Comparison of ENCODE assay signal across 1 cellular context in the genomic region with DNA sequence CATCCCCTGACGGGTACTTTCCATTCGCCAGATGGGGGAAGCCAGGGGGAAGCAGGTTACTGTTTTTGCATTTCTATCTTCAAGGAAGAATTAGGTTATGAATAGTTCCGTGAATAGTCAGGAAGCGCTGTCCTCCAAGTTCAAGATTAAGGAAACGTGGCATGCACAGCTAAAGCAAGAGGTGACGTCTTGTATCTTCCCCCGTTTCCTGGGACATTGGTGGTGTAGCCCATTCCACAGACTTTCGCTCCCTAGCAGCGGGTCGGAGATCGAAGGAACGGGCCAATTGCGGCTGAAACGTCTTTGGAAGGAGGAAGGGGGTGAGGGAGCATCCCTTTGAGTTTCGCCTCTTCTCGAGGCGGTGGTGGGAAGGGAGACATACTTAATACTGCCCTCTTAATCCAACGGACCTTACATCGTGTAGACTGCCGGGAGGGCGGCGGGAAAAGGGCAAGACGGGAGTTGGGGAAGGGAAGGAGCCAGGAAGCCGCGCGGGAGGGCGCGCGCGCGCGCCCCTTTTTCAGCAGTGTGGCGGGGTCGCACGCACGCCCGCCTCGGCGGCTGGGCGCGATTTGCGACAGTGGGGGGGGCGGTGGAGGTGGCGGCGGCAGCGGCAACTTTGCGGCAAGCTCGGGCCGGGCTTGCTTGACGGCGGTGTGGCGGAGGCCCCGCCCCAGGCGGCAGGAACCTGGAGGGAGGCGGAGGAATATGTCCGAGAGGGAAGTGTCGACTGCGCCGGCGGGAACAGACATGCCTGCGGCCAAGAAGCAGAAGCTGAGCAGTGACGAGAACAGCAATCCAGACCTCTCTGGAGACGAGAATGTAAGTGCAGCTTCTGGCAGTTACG.
TF ChIP-seq lines count a peak whose summit lies in the region.

A gene with protein sequence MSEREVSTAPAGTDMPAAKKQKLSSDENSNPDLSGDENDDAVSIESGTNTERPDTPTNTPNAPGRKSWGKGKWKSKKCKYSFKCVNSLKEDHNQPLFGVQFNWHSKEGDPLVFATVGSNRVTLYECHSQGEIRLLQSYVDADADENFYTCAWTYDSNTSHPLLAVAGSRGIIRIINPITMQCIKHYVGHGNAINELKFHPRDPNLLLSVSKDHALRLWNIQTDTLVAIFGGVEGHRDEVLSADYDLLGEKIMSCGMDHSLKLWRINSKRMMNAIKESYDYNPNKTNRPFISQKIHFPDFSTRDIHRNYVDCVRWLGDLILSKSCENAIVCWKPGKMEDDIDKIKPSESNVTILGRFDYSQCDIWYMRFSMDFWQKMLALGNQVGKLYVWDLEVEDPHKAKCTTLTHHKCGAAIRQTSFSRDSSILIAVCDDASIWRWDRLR (plus strand): TSS at position 232 of the 847 bp plus-strand sequence. CDS start 477 bp downstream, at position 709.

TF ChIP-seq in HepG2, 621 proteins besides CTCF, POLR2A, EP300 and RAD21 (continued from another document and continues in another):
- TF ChIP-seq, protein P1, sequence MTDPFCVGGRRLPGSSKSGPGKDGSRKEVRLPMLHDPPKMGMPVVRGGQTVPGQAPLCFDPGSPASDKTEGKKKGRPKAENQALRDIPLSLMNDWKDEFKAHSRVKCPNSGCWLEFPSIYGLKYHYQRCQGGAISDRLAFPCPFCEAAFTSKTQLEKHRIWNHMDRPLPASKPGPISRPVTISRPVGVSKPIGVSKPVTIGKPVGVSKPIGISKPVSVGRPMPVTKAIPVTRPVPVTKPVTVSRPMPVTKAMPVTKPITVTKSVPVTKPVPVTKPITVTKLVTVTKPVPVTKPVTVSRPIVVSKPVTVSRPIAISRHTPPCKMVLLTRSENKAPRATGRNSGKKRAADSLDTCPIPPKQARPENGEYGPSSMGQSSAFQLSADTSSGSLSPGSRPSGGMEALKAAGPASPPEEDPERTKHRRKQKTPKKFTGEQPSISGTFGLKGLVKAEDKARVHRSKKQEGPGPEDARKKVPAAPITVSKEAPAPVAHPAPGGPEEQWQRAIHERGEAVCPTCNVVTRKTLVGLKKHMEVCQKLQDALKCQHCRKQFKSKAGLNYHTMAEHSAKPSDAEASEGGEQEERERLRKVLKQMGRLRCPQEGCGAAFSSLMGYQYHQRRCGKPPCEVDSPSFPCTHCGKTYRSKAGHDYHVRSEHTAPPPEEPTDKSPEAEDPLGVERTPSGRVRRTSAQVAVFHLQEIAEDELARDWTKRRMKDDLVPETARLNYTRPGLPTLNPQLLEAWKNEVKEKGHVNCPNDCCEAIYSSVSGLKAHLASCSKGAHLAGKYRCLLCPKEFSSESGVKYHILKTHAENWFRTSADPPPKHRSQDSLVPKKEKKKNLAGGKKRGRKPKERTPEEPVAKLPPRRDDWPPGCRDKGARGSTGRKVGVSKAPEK (CRISPR knock-in tag; IDR thresholded peaks at IDR 0.05; ENCODE audit: borderline replicate concordance): peak; percentile 87; the same call in 1 of the 2 replicates
- TF ChIP-seq ZNF670 (CRISPR knock-in tag; IDR thresholded peaks at IDR 0.05; ENCODE audit: borderline replicate concordance) (0 out of 2 replicates have a peak, but pooled peaks have one; percentile 82), ZNF746 (CRISPR knock-in tag; IDR thresholded peaks at IDR 0.05) (no peak), ZZZ3 (CRISPR knock-in tag; IDR thresholded peaks at IDR 0.05; ENCODE audit: borderline replicate concordance) (peak; percentile 23; the same call in 1 of the 2 replicates), ZFP82 (CRISPR knock-in tag; IDR thresholded peaks at IDR 0.05; ENCODE audit: borderline replicate concordance) (no peak; the same call in 1 of the 2 replicates), ZNF782 (CRISPR knock-in tag; IDR thresholded peaks at IDR 0.05; ENCODE audit: borderline replicate concordance) (no peak; the same call in 1 of the 2 replicates), ZFYVE20 (CRISPR knock-in tag; IDR thresholded peaks at IDR 0.05; ENCODE audit: borderline replicate concordance, low read depth) (no peak), SYNCRIP (IDR thresholded peaks at IDR 0.05; ENCODE audit: insufficient read depth, low read depth, low read length) (no peak), ZNF558 (CRISPR knock-in tag; IDR thresholded peaks at IDR 0.05; ENCODE audit: borderline replicate concordance) (peak; percentile 90; the same call in 1 of the 2 replicates), GFI1 (CRISPR knock-in tag; IDR thresholded peaks at IDR 0.05; ENCODE audit: borderline replicate concordance) (peak; percentile 79; the same call in 1 of the 2 replicates), ARHGAP35 (CRISPR knock-in tag; IDR thresholded peaks at IDR 0.05; ENCODE audit: borderline replicate concordance) (peak; percentile 81; the same call in 1 of the 2 replicates), ZNF460 (CRISPR knock-in tag; IDR thresholded peaks at IDR 0.05; ENCODE audit: borderline replicate concordance) (no peak), HMG20B (CRISPR knock-in tag; conservative IDR thresholded peaks at IDR 0.05) (0 out of 2 replicates have a peak, but pooled peaks have one; percentile 15), SOX13 (IDR thresholded peaks at IDR 0.05) (no peak), SOX13 (CRISPR knock-in tag; conservative IDR thresholded peaks at IDR 0.05 in 1 of 2, IDR thresholded peaks at IDR 0.05 in 1 of 2) (0 out of 4 replicates have a peak, but pooled peaks of 1 of the 2 experiments have one; percentile 7), ESRRA (CRISPR knock-in tag; IDR thresholded peaks at IDR 0.05; ENCODE audit: low read depth) (no peak; the same call in none of the 2 replicates), ZNF543 (CRISPR knock-in tag; IDR thresholded peaks at IDR 0.05) (no peak), PAF1 (CRISPR knock-in tag; IDR thresholded peaks at IDR 0.05) (no peak), HCFC1 (IDR thresholded peaks at IDR 0.05; ENCODE audit: low read depth, low read length) (peak; percentile 60; the same call in 1 of the 2 replicates), RXRB (CRISPR knock-in tag; IDR thresholded peaks at IDR 0.05; ENCODE audit: borderline replicate concordance) (peak; percentile 12; the same call in 1 of the 2 replicates), WIZ (CRISPR knock-in tag; IDR thresholded peaks at IDR 0.05) (no peak), RFXAP (CRISPR knock-in tag; IDR thresholded peaks at IDR 0.05; ENCODE audit: borderline replicate concordance) (0 out of 2 replicates have a peak, but pooled peaks have one; percentile 46), ZNF781 (CRISPR knock-in tag; IDR thresholded peaks at IDR 0.05; ENCODE audit: borderline replicate concordance, not compliant biosample characterization) (peak; percentile 87), NRL (CRISPR knock-in tag; IDR thresholded peaks at IDR 0.05; ENCODE audit: borderline replicate concordance) (no peak), ZNF343 (CRISPR knock-in tag; IDR thresholded peaks at IDR 0.05) (no peak), ARNTL (CRISPR knock-in tag; IDR thresholded peaks at IDR 0.05) (no peak), ETV6 (CRISPR knock-in tag; conservative IDR thresholded peaks at IDR 0.05) (no peak), HDAC2 (CRISPR knock-in tag; IDR thresholded peaks at IDR 0.05) (0 out of 2 replicates have a peak, but pooled peaks have one; percentile 9)
- TF ChIP-seq, protein P2, sequence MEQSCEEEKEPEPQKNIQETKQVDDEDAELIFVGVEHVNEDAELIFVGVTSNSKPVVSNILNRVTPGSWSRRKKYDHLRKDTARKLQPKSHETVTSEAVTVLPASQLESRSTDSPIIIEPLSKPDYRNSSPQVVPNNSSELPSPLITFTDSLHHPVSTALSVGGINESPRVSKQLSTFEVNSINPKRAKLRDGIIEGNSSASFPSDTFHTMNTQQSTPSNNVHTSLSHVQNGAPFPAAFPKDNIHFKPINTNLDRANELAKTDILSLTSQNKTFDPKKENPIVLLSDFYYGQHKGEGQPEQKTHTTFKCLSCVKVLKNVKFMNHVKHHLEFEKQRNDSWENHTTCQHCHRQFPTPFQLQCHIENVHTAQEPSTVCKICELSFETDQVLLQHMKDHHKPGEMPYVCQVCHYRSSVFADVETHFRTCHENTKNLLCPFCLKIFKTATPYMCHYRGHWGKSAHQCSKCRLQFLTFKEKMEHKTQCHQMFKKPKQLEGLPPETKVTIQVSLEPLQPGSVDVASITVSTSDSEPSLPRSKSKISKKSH (CRISPR knock-in tag; IDR thresholded peaks at IDR 0.05; ENCODE audit: borderline replicate concordance): no peak
- TF ChIP-seq, protein P3, sequence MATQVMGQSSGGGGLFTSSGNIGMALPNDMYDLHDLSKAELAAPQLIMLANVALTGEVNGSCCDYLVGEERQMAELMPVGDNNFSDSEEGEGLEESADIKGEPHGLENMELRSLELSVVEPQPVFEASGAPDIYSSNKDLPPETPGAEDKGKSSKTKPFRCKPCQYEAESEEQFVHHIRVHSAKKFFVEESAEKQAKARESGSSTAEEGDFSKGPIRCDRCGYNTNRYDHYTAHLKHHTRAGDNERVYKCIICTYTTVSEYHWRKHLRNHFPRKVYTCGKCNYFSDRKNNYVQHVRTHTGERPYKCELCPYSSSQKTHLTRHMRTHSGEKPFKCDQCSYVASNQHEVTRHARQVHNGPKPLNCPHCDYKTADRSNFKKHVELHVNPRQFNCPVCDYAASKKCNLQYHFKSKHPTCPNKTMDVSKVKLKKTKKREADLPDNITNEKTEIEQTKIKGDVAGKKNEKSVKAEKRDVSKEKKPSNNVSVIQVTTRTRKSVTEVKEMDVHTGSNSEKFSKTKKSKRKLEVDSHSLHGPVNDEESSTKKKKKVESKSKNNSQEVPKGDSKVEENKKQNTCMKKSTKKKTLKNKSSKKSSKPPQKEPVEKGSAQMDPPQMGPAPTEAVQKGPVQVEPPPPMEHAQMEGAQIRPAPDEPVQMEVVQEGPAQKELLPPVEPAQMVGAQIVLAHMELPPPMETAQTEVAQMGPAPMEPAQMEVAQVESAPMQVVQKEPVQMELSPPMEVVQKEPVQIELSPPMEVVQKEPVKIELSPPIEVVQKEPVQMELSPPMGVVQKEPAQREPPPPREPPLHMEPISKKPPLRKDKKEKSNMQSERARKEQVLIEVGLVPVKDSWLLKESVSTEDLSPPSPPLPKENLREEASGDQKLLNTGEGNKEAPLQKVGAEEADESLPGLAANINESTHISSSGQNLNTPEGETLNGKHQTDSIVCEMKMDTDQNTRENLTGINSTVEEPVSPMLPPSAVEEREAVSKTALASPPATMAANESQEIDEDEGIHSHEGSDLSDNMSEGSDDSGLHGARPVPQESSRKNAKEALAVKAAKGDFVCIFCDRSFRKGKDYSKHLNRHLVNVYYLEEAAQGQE (IDR thresholded peaks at IDR 0.05; ENCODE audit: borderline replicate concordance in 1 of 2, low read depth in 1 of 2, low read length in 2 of 2): peak in 1 of 2 experiments; percentile 62; a peak in 2 of 4 replicates
- TF ChIP-seq, protein P4, sequence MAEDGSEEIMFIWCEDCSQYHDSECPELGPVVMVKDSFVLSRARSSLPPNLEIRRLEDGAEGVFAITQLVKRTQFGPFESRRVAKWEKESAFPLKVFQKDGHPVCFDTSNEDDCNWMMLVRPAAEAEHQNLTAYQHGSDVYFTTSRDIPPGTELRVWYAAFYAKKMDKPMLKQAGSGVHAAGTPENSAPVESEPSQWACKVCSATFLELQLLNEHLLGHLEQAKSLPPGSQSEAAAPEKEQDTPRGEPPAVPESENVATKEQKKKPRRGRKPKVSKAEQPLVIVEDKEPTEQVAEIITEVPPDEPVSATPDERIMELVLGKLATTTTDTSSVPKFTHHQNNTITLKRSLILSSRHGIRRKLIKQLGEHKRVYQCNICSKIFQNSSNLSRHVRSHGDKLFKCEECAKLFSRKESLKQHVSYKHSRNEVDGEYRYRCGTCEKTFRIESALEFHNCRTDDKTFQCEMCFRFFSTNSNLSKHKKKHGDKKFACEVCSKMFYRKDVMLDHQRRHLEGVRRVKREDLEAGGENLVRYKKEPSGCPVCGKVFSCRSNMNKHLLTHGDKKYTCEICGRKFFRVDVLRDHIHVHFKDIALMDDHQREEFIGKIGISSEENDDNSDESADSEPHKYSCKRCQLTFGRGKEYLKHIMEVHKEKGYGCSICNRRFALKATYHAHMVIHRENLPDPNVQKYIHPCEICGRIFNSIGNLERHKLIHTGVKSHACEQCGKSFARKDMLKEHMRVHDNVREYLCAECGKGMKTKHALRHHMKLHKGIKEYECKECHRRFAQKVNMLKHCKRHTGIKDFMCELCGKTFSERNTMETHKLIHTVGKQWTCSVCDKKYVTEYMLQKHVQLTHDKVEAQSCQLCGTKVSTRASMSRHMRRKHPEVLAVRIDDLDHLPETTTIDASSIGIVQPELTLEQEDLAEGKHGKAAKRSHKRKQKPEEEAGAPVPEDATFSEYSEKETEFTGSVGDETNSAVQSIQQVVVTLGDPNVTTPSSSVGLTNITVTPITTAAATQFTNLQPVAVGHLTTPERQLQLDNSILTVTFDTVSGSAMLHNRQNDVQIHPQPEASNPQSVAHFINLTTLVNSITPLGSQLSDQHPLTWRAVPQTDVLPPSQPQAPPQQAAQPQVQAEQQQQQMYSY (CRISPR knock-in tag; IDR thresholded peaks at IDR 0.05): no peak
- TF ChIP-seq, protein P5, sequence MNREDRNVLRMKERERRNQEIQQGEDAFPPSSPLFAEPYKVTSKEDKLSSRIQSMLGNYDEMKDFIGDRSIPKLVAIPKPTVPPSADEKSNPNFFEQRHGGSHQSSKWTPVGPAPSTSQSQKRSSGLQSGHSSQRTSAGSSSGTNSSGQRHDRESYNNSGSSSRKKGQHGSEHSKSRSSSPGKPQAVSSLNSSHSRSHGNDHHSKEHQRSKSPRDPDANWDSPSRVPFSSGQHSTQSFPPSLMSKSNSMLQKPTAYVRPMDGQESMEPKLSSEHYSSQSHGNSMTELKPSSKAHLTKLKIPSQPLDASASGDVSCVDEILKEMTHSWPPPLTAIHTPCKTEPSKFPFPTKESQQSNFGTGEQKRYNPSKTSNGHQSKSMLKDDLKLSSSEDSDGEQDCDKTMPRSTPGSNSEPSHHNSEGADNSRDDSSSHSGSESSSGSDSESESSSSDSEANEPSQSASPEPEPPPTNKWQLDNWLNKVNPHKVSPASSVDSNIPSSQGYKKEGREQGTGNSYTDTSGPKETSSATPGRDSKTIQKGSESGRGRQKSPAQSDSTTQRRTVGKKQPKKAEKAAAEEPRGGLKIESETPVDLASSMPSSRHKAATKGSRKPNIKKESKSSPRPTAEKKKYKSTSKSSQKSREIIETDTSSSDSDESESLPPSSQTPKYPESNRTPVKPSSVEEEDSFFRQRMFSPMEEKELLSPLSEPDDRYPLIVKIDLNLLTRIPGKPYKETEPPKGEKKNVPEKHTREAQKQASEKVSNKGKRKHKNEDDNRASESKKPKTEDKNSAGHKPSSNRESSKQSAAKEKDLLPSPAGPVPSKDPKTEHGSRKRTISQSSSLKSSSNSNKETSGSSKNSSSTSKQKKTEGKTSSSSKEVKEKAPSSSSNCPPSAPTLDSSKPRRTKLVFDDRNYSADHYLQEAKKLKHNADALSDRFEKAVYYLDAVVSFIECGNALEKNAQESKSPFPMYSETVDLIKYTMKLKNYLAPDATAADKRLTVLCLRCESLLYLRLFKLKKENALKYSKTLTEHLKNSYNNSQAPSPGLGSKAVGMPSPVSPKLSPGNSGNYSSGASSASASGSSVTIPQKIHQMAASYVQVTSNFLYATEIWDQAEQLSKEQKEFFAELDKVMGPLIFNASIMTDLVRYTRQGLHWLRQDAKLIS (CRISPR knock-in tag; IDR thresholded peaks at IDR 0.05): peak; percentile 38; the same call in 1 of the 2 replicates
